In genomic region chr6:26439552-26440125, GRCh38 we compare ENCODE assay signal across 8 cellular contexts. TPM values are rescaled to one million over a fixed set of nuclear protein-coding genes. Genes with fewer than 3 reads are reported as not detected.
A peak's percentile ranks its signal among the peaks of the same experiment; 100 is the strongest.
DNase-seq lines count a peak whose midpoint lies in the region; ATAC-seq and TF ChIP-seq lines count a peak whose summit lies in the region.

No MANE protein-coding gene starts in this region.

- H3K4me3 Mint-ChIP-seq in CD8-positive, alpha-beta memory T cell: peak overlapping the region; percentile 95 to 100 (median 99)

- H3K9me3 ChIP-seq in CD8-positive, alpha-beta memory T cell (ENCODE audit: low read length): no peaks in the 10 kb centered on the region
- H3K9me3 ChIP-seq in OCI-LY7 (ENCODE audit: low read length): peaks cover under 1% of the 10 kb centered on the region; the same call in 1 of the 2 replicates
- no peaks in the 10 kb centered on the region for H3K9me3 ChIP-seq in duodenal mucosa (ENCODE audit: control insufficient read depth in 1 of 2, low read length in 2 of 2)
- H3K9me3 ChIP-seq in parathyroid adenoma (ENCODE audit: control insufficient read depth, low read length): no peaks in the 10 kb centered on the region

- no peaks in the 10 kb centered on the region for H3K27me3 Mint-ChIP-seq in CD8-positive, alpha-beta memory T cell

- intact Hi-C loops in OCI-LY7 (cut with micrococcal nuclease; ENCODE audit: unreplicated experiment): no loop called here

- ATAC-seq in omental fat pad (ENCODE audit: low FRiP score): no peak
- no peak for ATAC-seq in HG03521 (IDR thresholded peaks at IDR 0.05; ENCODE audit: unreplicated experiment)

- peak overlapping the region; percentile 58 to 96 for H3K9ac ChIP-seq in duodenal mucosa (ENCODE audit: low read depth in 1 of 2, low read length in 2 of 2)
- H3K9ac ChIP-seq in parathyroid adenoma: no peak overlapping the region

- H3K9me3 Mint-ChIP-seq in CD8-positive, alpha-beta memory T cell: peaks cover 0 to 4% (median under 1%) of the 10 kb centered on the region in 5 donors

- H2AFZ ChIP-seq in OCI-LY7 (ENCODE audit: low read length) (peak overlapping the region; percentile 86), parathyroid adenoma (peak overlapping the region; percentile 96)

- H3K27ac Mint-ChIP-seq in CD8-positive, alpha-beta memory T cell: peak overlapping the region; percentile 97 to 100 (median 99)

- CTCF ChIA-PET in CD8-positive, alpha-beta memory T cell (lab: Charles Lee): interaction anchor here (0.6 to 1.1 kb wide), 2 partner anchors 133 to 156 kb away, joined by 3 read pairs; no protein-coding TSS in a partner anchor
- CTCF ChIA-PET in OCI-LY7 (lab: Charles Lee; ENCODE audit: unreplicated experiment): no interaction called here

- no peak for TF ChIP-seq CTCF in OCI-LY7 (conservative IDR thresholded peaks at IDR 0.05; ENCODE audit: low read length)
- no peak for TF ChIP-seq CTCF in parathyroid adenoma (IDR thresholded peaks at IDR 0.05)
- no peak for TF ChIP-seq CTCF in omental fat pad (IDR thresholded peaks at IDR 0.05)

- no peaks in the 10 kb centered on the region for H3K27me3 ChIP-seq in CD8-positive, alpha-beta memory T cell (ENCODE audit: insufficient read depth, low read length, poor library complexity, severe bottlenecking)
- H3K27me3 ChIP-seq in duodenal mucosa (ENCODE audit: control insufficient read depth in 1 of 2, insufficient read depth in 2 of 2, low read length in 2 of 2) (no peaks in the 10 kb centered on the region), parathyroid adenoma (ENCODE audit: control insufficient read depth, insufficient read depth, low read length) (no peaks in the 10 kb centered on the region)

- TSS peak; percentile 83 for BruUV-seq in OCI-LY7 (replicated peaks; lab: Mats Ljungman, UMichigan)

- peaks cover 6 to 39% (median 10%) of the 10 kb centered on the region in 3 donors for H3K36me3 Mint-ChIP-seq in CD8-positive, alpha-beta memory T cell

- H4K20me1 ChIP-seq in OCI-LY7 (ENCODE audit: insufficient read depth, low read length): no peaks in the 10 kb centered on the region

- peaks cover 5% of the 10 kb centered on the region for H3K36me3 ChIP-seq in CD8-positive, alpha-beta memory T cell (ENCODE audit: insufficient read depth, low read length)
- peaks cover under 1% of the 10 kb centered on the region; the same call in 1 of the 2 replicates for H3K36me3 ChIP-seq in OCI-LY7 (ENCODE audit: insufficient read depth, low read length)
- no peaks in the 10 kb centered on the region for H3K36me3 ChIP-seq in duodenal mucosa (ENCODE audit: control insufficient read depth in 1 of 2, insufficient read depth in 2 of 2, low read length in 2 of 2)
- no peaks in the 10 kb centered on the region for H3K36me3 ChIP-seq in parathyroid adenoma (ENCODE audit: control insufficient read depth, insufficient read depth, low read length)

- peak overlapping the region; percentile 91 for H3K27ac ChIP-seq in CD8-positive, alpha-beta memory T cell (ENCODE audit: low read depth, low read length)
- peak overlapping the region; percentile 58 for H3K27ac ChIP-seq in OCI-LY7 (ENCODE audit: low read depth, low read length, poor library complexity, severe bottlenecking)
- H3K27ac ChIP-seq in duodenal mucosa (ENCODE audit: low read depth, low read length): no peak overlapping the region
- H3K27ac ChIP-seq in parathyroid adenoma: peak overlapping the region; percentile 59

- POLR2A ChIA-PET in CD8-positive, alpha-beta memory T cell (lab: Charles Lee): interaction anchor here (0.7 kb wide), 1 partner anchor 129 kb away, joined by 3 read pairs; no protein-coding TSS in a partner anchor
- POLR2A ChIA-PET in OCI-LY7 (lab: Charles Lee): interaction anchor here (0.7 kb wide), 1 partner anchor 35 kb away, joined by 3 read pairs; no protein-coding TSS in a partner anchor

- H3K4me2 ChIP-seq in OCI-LY7 (ENCODE audit: low read length): peak overlapping the region; percentile 77
- peak overlapping the region; percentile 95 for H3K4me2 ChIP-seq in parathyroid adenoma (ENCODE audit: low read length)

- DNase-seq in CD8-positive, alpha-beta memory T cell: peak in 1 of 5 donors; percentile 4
- DNase-seq in OCI-LY7 (ENCODE audit: low spot score) (no peak), NCI-H2171 treated with DMSO at 0.1 percent for 48 hours (lab: John Stamatoyannopoulos, UW) (no peak), omental fat pad (ENCODE audit: low spot score) (no peak)
- no peak for DNase-seq in stimulated activated CD4-positive, alpha-beta T cell treated with anti-CD3 and anti-CD28 coated beads, Interleukin-2, amount 100 ng/mL, for 24 hours

- no peaks in the 10 kb centered on the region for H3K9me2 ChIP-seq in OCI-LY7 (ENCODE audit: insufficient read depth, low read length)

- H3K79me2 ChIP-seq in OCI-LY7 (ENCODE audit: insufficient read depth, low read depth, low read length) (peaks cover 12% of the 10 kb centered on the region), parathyroid adenoma (no peaks in the 10 kb centered on the region)

- H3K4me1 ChIP-seq in CD8-positive, alpha-beta memory T cell (ENCODE audit: insufficient read depth, low read length): peaks cover 26% of the 10 kb centered on the region
- H3K4me1 ChIP-seq in OCI-LY7 (ENCODE audit: insufficient read depth, low read length, poor library complexity, severe bottlenecking) (peaks cover 24% of the 10 kb centered on the region), duodenal mucosa (ENCODE audit: control insufficient read depth in 1 of 2, insufficient read depth in 2 of 2, low read length in 2 of 2) (peaks cover 10 to 18% of the 10 kb centered on the region in 2 donors), parathyroid adenoma (peaks cover 15% of the 10 kb centered on the region)

- peak overlapping the region; percentile 92 for H3K4me3 ChIP-seq in CD8-positive, alpha-beta memory T cell (ENCODE audit: low read length)
- H3K4me3 ChIP-seq in OCI-LY7 (ENCODE audit: low read depth, low read length, poor library complexity, severe bottlenecking): peak overlapping the region; percentile 76
- H3K4me3 ChIP-seq in duodenal mucosa (ENCODE audit: low read depth in 1 of 2, low read length in 2 of 2): peak overlapping the region; percentile 95 to 96
- H3K4me3 ChIP-seq in parathyroid adenoma (ENCODE audit: low read depth, low read length): peak overlapping the region; percentile 81

- H3K4me1 Mint-ChIP-seq in CD8-positive, alpha-beta memory T cell: peaks cover 42 to 53% (median 44%) of the 10 kb centered on the region in 3 donors

RNA-seq across cellular contexts. Expression of gene BTN3A3, which starts 0.7 kb away (rescaled TPM):
- 10 to 100 TPM; 32.8 to 37.1 TPM for total RNA-seq in CD8-positive, alpha-beta memory T cell
- polyA plus RNA-seq in CD8-positive, alpha-beta memory T cell: 75.5 TPM
- total RNA-seq in OCI-LY7 (2014; rRNA removed; shearing (Covaris generic)): 17.4 and 20.5 TPM in 2 replicates
- total RNA-seq in OCI-LY7 (2022) (22.1 and 26.9 TPM in 2 replicates), omental fat pad (10 to 100 TPM; 12.7 to 27.2 (median 18.0) TPM)

RNA-seq across cellular contexts. Expression of gene BTN2A1, which starts 18.1 kb away (rescaled TPM):
- total RNA-seq in CD8-positive, alpha-beta memory T cell: 10 to 100 TPM; 24.0 to 26.4 TPM
- polyA plus RNA-seq in CD8-positive, alpha-beta memory T cell: 14.4 TPM
- total RNA-seq in OCI-LY7 (2014; rRNA removed; shearing (Covaris generic)): 15.4 and 22.8 TPM in 2 replicates
- total RNA-seq in OCI-LY7 (2022) (23.4 and 23.5 TPM in 2 replicates), omental fat pad (10 to 100 TPM; 10.2 to 29.2 (median 15.2) TPM)

RNA-seq across cellular contexts. Expression of gene BTN3A1, which starts 37.6 kb away (rescaled TPM):
- total RNA-seq in CD8-positive, alpha-beta memory T cell: 10 to 100 TPM; 30.8 to 31.5 TPM
- polyA plus RNA-seq in CD8-positive, alpha-beta memory T cell: 85.0 TPM
- 33.4 and 34.6 TPM in 2 replicates for total RNA-seq in OCI-LY7 (2014; rRNA removed; shearing (Covaris generic))
- total RNA-seq in OCI-LY7 (2022): 33.3 and 46.5 TPM in 2 replicates
- total RNA-seq in omental fat pad: 10 to 100 TPM; 14.4 to 24.6 (median 17.7) TPM

RNA-seq across cellular contexts. Expression of gene BTN2A2, which starts 56.7 kb away (rescaled TPM):
- 10 to 100 TPM; 18.0 to 19.0 TPM for total RNA-seq in CD8-positive, alpha-beta memory T cell
- 6.8 TPM for polyA plus RNA-seq in CD8-positive, alpha-beta memory T cell
- 42.0 and 45.1 TPM in 2 replicates for total RNA-seq in OCI-LY7 (2014; rRNA removed; shearing (Covaris generic))
- total RNA-seq in OCI-LY7 (2022) (35.0 and 44.8 TPM in 2 replicates), omental fat pad (10 to 100 TPM in 1 of 4 donors, 1 to 10 TPM in 3; 6.5 to 14.2 (median 7.4) TPM)
